ENCODE assay signal across 1 cellular context in the genomic region with DNA sequence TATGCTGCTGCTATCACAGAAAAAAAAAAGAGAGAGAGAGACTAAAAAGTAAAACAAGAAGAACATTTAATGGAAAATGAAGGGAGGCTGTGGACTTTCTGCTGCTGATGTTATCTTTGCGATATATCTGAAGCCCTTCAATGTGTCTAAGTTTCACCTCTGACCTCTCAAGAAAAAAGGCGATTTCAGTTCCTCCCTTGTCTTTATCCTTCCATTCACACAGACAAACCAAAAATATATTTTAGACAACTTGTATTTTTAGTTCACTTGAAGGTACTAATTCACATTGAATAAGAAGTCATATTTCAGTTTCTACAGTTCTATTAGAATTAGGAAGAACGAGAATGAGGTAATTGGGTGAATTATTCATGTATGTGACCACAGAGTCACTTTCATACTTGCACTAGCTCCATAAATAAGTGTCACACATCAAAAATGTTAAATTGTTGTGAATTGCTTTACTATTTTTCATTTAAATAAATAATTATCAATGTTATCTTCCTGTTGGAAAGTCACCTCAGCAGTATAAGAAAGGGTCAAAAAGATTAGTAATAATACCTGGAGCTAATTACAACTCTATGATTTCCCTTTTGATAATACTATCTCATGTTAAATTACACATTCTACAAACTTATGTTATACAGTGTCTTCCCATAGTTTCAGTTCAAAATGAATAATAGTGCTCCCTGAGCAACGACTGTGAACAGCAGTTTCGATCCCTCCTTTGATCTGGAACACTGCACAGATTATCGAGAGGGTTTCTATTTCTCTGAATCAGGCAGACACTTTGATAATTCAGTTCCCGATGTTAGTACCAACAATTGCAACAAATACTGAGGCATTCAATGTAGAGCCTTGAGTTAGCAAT.
TF ChIP-seq lines count a peak whose summit lies in the region.

No MANE protein-coding gene starts in this region.

TF ChIP-seq in GM12878, 131 proteins besides CTCF, POLR2A, EP300 and RAD21 (continued from another document):
- peak; percentile 65; the same call in 1 of the 2 replicates for TF ChIP-seq ATF7 (IDR thresholded peaks at IDR 0.05; ENCODE audit: low read depth)
- TF ChIP-seq, protein P1, sequence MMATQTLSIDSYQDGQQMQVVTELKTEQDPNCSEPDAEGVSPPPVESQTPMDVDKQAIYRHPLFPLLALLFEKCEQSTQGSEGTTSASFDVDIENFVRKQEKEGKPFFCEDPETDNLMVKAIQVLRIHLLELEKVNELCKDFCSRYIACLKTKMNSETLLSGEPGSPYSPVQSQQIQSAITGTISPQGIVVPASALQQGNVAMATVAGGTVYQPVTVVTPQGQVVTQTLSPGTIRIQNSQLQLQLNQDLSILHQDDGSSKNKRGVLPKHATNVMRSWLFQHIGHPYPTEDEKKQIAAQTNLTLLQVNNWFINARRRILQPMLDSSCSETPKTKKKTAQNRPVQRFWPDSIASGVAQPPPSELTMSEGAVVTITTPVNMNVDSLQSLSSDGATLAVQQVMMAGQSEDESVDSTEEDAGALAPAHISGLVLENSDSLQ (IDR thresholded peaks at IDR 0.05) = no peak
- TF ChIP-seq NR2C2 (IDR thresholded peaks at IDR 0.05; ENCODE audit: borderline replicate concordance, control insufficient read depth, insufficient read length, low read depth) = no peak
- TF ChIP-seq SMAD1 (IDR thresholded peaks at IDR 0.05; ENCODE audit: low read depth, partially characterized antibody) = no peak
- peak; percentile 87 for TF ChIP-seq NR2F1 (conservative IDR thresholded peaks at IDR 0.05)
- TF ChIP-seq STAT3 (IDR thresholded peaks at IDR 0.05; ENCODE audit: low read depth, low read length) = no peak
- no peak for TF ChIP-seq FOS (IDR thresholded peaks at IDR 0.05; ENCODE audit: borderline replicate concordance, extremely low read depth, insufficient read length)
- TF ChIP-seq, protein P2, sequence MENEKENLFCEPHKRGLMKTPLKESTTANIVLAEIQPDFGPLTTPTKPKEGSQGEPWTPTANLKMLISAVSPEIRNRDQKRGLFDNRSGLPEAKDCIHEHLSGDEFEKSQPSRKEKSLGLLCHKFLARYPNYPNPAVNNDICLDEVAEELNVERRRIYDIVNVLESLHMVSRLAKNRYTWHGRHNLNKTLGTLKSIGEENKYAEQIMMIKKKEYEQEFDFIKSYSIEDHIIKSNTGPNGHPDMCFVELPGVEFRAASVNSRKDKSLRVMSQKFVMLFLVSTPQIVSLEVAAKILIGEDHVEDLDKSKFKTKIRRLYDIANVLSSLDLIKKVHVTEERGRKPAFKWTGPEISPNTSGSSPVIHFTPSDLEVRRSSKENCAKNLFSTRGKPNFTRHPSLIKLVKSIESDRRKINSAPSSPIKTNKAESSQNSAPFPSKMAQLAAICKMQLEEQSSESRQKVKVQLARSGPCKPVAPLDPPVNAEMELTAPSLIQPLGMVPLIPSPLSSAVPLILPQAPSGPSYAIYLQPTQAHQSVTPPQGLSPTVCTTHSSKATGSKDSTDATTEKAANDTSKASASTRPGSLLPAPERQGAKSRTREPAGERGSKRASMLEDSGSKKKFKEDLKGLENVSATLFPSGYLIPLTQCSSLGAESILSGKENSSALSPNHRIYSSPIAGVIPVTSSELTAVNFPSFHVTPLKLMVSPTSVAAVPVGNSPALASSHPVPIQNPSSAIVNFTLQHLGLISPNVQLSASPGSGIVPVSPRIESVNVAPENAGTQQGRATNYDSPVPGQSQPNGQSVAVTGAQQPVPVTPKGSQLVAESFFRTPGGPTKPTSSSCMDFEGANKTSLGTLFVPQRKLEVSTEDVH (IDR thresholded peaks at IDR 0.05; ENCODE audit: low read depth, partially characterized antibody) = no peak
- no peak for TF ChIP-seq ESRRA (IDR thresholded peaks at IDR 0.05; ENCODE audit: low read length)
- TF ChIP-seq, protein P3, sequence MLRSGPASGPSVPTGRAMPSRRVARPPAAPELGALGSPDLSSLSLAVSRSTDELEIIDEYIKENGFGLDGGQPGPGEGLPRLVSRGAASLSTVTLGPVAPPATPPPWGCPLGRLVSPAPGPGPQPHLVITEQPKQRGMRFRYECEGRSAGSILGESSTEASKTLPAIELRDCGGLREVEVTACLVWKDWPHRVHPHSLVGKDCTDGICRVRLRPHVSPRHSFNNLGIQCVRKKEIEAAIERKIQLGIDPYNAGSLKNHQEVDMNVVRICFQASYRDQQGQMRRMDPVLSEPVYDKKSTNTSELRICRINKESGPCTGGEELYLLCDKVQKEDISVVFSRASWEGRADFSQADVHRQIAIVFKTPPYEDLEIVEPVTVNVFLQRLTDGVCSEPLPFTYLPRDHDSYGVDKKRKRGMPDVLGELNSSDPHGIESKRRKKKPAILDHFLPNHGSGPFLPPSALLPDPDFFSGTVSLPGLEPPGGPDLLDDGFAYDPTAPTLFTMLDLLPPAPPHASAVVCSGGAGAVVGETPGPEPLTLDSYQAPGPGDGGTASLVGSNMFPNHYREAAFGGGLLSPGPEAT (IDR thresholded peaks at IDR 0.05; ENCODE audit: low read depth) = no peak
- TF ChIP-seq TCF7 (IDR thresholded peaks at IDR 0.05; ENCODE audit: borderline replicate concordance) = peak; percentile 48; the same call in 1 of the 2 replicates
- TF ChIP-seq, protein P4, sequence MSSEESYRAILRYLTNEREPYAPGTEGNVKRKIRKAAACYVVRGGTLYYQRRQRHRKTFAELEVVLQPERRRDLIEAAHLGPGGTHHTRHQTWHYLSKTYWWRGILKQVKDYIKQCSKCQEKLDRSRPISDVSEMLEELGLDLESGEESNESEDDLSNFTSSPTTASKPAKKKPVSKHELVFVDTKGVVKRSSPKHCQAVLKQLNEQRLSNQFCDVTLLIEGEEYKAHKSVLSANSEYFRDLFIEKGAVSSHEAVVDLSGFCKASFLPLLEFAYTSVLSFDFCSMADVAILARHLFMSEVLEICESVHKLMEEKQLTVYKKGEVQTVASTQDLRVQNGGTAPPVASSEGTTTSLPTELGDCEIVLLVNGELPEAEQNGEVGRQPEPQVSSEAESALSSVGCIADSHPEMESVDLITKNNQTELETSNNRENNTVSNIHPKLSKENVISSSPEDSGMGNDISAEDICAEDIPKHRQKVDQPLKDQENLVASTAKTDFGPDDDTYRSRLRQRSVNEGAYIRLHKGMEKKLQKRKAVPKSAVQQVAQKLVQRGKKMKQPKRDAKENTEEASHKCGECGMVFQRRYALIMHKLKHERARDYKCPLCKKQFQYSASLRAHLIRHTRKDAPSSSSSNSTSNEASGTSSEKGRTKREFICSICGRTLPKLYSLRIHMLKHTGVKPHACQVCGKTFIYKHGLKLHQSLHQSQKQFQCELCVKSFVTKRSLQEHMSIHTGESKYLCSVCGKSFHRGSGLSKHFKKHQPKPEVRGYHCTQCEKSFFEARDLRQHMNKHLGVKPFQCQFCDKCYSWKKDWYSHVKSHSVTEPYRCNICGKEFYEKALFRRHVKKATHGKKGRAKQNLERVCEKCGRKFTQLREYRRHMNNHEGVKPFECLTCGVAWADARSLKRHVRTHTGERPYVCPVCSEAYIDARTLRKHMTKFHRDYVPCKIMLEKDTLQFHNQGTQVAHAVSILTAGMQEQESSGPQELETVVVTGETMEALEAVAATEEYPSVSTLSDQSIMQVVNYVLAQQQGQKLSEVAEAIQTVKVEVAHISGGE (CRISPR knock-in tag; IDR thresholded peaks at IDR 0.05) = no peak
- no peak for TF ChIP-seq TARDBP (IDR thresholded peaks at IDR 0.05; ENCODE audit: borderline replicate concordance)
- no peak for TF ChIP-seq BCL11A (IDR thresholded peaks at IDR 0.05; ENCODE audit: low read depth, low read length)
- TF ChIP-seq CBFB (IDR thresholded peaks at IDR 0.05; ENCODE audit: low read depth) = no peak
- TF ChIP-seq BMI1 (IDR thresholded peaks at IDR 0.05; ENCODE audit: borderline replicate concordance) = no peak
- TF ChIP-seq WRNIP1 (IDR thresholded peaks at IDR 0.05; ENCODE audit: borderline replicate concordance, low read depth, low read length) = no peak
- no peak for TF ChIP-seq TAF1 (IDR thresholded peaks at IDR 0.05; ENCODE audit: borderline replicate concordance, low read depth, low read length)
- no peak for TF ChIP-seq ZNF622 (IDR thresholded peaks at IDR 0.05)
- TF ChIP-seq, protein P5, sequence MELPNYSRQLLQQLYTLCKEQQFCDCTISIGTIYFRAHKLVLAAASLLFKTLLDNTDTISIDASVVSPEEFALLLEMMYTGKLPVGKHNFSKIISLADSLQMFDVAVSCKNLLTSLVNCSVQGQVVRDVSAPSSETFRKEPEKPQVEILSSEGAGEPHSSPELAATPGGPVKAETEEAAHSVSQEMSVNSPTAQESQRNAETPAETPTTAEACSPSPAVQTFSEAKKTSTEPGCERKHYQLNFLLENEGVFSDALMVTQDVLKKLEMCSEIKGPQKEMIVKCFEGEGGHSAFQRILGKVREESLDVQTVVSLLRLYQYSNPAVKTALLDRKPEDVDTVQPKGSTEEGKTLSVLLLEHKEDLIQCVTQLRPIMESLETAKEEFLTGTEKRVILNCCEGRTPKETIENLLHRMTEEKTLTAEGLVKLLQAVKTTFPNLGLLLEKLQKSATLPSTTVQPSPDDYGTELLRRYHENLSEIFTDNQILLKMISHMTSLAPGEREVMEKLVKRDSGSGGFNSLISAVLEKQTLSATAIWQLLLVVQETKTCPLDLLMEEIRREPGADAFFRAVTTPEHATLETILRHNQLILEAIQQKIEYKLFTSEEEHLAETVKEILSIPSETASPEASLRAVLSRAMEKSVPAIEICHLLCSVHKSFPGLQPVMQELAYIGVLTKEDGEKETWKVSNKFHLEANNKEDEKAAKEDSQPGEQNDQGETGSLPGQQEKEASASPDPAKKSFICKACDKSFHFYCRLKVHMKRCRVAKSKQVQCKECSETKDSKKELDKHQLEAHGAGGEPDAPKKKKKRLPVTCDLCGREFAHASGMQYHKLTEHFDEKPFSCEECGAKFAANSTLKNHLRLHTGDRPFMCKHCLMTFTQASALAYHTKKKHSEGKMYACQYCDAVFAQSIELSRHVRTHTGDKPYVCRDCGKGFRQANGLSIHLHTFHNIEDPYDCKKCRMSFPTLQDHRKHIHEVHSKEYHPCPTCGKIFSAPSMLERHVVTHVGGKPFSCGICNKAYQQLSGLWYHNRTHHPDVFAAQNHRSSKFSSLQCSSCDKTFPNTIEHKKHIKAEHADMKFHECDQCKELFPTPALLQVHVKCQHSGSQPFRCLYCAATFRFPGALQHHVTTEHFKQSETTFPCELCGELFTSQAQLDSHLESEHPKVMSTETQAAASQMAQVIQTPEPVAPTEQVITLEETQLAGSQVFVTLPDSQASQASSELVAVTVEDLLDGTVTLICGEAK (IDR thresholded peaks at IDR 0.05; ENCODE audit: borderline replicate concordance) = no peak
- peak; percentile 48; the same call in 1 of the 2 replicates for TF ChIP-seq MTA2 (IDR thresholded peaks at IDR 0.05; ENCODE audit: low read depth)
- no peak for TF ChIP-seq SMC3 (IDR thresholded peaks at IDR 0.05; ENCODE audit: borderline replicate concordance, low read length)
- TF ChIP-seq, protein P6, sequence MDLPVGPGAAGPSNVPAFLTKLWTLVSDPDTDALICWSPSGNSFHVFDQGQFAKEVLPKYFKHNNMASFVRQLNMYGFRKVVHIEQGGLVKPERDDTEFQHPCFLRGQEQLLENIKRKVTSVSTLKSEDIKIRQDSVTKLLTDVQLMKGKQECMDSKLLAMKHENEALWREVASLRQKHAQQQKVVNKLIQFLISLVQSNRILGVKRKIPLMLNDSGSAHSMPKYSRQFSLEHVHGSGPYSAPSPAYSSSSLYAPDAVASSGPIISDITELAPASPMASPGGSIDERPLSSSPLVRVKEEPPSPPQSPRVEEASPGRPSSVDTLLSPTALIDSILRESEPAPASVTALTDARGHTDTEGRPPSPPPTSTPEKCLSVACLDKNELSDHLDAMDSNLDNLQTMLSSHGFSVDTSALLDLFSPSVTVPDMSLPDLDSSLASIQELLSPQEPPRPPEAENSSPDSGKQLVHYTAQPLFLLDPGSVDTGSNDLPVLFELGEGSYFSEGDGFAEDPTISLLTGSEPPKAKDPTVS (IDR thresholded peaks at IDR 0.05; ENCODE audit: low read depth, low read length) = no peak
- TF ChIP-seq SUZ12 (IDR thresholded peaks at IDR 0.05; ENCODE audit: unreplicated experiment) = no peak
- no peak for TF ChIP-seq KDM1A (IDR thresholded peaks at IDR 0.05; ENCODE audit: borderline replicate concordance)
- peak; percentile 65; the same call in 1 of the 2 replicates for TF ChIP-seq RUNX3 (IDR thresholded peaks at IDR 0.05; ENCODE audit: low read length)
- TF ChIP-seq, protein P7, sequence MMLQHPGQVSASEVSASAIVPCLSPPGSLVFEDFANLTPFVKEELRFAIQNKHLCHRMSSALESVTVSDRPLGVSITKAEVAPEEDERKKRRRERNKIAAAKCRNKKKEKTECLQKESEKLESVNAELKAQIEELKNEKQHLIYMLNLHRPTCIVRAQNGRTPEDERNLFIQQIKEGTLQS (IDR thresholded peaks at IDR 0.05; ENCODE audit: borderline replicate concordance, extremely low read depth, low read depth, low read length) = no peak
- no peak for TF ChIP-seq CBX5 (IDR thresholded peaks at IDR 0.05; ENCODE audit: low read depth)
- TF ChIP-seq, protein P8, sequence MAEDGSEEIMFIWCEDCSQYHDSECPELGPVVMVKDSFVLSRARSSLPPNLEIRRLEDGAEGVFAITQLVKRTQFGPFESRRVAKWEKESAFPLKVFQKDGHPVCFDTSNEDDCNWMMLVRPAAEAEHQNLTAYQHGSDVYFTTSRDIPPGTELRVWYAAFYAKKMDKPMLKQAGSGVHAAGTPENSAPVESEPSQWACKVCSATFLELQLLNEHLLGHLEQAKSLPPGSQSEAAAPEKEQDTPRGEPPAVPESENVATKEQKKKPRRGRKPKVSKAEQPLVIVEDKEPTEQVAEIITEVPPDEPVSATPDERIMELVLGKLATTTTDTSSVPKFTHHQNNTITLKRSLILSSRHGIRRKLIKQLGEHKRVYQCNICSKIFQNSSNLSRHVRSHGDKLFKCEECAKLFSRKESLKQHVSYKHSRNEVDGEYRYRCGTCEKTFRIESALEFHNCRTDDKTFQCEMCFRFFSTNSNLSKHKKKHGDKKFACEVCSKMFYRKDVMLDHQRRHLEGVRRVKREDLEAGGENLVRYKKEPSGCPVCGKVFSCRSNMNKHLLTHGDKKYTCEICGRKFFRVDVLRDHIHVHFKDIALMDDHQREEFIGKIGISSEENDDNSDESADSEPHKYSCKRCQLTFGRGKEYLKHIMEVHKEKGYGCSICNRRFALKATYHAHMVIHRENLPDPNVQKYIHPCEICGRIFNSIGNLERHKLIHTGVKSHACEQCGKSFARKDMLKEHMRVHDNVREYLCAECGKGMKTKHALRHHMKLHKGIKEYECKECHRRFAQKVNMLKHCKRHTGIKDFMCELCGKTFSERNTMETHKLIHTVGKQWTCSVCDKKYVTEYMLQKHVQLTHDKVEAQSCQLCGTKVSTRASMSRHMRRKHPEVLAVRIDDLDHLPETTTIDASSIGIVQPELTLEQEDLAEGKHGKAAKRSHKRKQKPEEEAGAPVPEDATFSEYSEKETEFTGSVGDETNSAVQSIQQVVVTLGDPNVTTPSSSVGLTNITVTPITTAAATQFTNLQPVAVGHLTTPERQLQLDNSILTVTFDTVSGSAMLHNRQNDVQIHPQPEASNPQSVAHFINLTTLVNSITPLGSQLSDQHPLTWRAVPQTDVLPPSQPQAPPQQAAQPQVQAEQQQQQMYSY (CRISPR knock-in tag; IDR thresholded peaks at IDR 0.05) = no peak
- TF ChIP-seq FOXM1 (IDR thresholded peaks at IDR 0.05; ENCODE audit: low read depth, low read length) = peak; percentile 33; the same call in 1 of the 2 replicates
- TF ChIP-seq SP1 (IDR thresholded peaks at IDR 0.05; ENCODE audit: low read depth, low read length) = no peak
- TF ChIP-seq ZNF24 (IDR thresholded peaks at IDR 0.05) = no peak
- TF ChIP-seq FOXK2 (IDR thresholded peaks at IDR 0.05) = no peak
- TF ChIP-seq PAX5 (IDR thresholded peaks at IDR 0.05; ENCODE audit: borderline replicate concordance, low read depth, low read length) = no peak
- TF ChIP-seq YY1 (IDR thresholded peaks at IDR 0.05; ENCODE audit: low read depth, low read length) = no peak
- TF ChIP-seq, protein P9, sequence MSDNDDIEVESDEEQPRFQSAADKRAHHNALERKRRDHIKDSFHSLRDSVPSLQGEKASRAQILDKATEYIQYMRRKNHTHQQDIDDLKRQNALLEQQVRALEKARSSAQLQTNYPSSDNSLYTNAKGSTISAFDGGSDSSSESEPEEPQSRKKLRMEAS (IDR thresholded peaks at IDR 0.05; ENCODE audit: low read depth, low read length) = no peak
- TF ChIP-seq NBN (IDR thresholded peaks at IDR 0.05) = no peak
- no peak for TF ChIP-seq IKZF2 (IDR thresholded peaks at IDR 0.05)
